18 cellular contexts compared by ENCODE assay signal in genomic region chr5:43245724-43246385, GRCh38. TPM values are rescaled to one million over a fixed set of nuclear protein-coding genes. Genes with fewer than 3 reads are reported as not detected.
A peak's percentile ranks its signal among the peaks of the same experiment; 100 is the strongest.
DNase-seq lines count a peak whose midpoint lies in the region; ATAC-seq and TF ChIP-seq lines count a peak whose summit lies in the region.
"Had no signal": no experiment of that assay in that cellular context is flagged by ENCODE, and none has a peak within 500 bp of the region (broad histone marks: within the 10 kb centered on the region; RNA-seq: fewer than 3 reads in every experiment).

No MANE protein-coding gene starts in this region.

- no peak overlapping the region for H3T11ph ChIP-seq in H9 (ENCODE audit: low read length)

- no peaks in the 10 kb centered on the region for H3K27me3 ChIP-seq in CD8-positive, alpha-beta memory T cell (ENCODE audit: insufficient read depth, low read length, poor library complexity, severe bottlenecking)
- no peaks in the 10 kb centered on the region for H3K27me3 ChIP-seq in H9 (ENCODE audit: insufficient read depth, low read length)
- H3K27me3 ChIP-seq: colonic mucosa had no signal

- H3K9me3 Mint-ChIP-seq in CD8-positive, alpha-beta memory T cell = no peaks in the 10 kb centered on the region
- H3K9me3 Mint-ChIP-seq in H9 = no peaks in the 10 kb centered on the region
- H3K9me3 Mint-ChIP-seq: activated T-helper 1 cell treated with anti-CD3 and anti-CD28 coated beads, Interleukin-12 subunit alpha, Interleukin-12 subunit beta, Interleukin-2, Interleukin-4 antibody, amounts not matched to agents 30 ng/mL and 10 ng/mL and 1 ng/mL, durations not matched to agents 14 hours and 24 hours and 36 hours had no signal

- H4K20me1 ChIP-seq in H9 (ENCODE audit: control insufficient read depth, insufficient read depth, insufficient read length) = no peaks in the 10 kb centered on the region

- no peak overlapping the region for H3K4me2 ChIP-seq in H9 (ENCODE audit: insufficient read depth, insufficient read length, low read length)

- H3K23ac ChIP-seq in H9 (ENCODE audit: insufficient read length, low read depth, low read length) = no peak overlapping the region

- H2AK5ac ChIP-seq in H9 (ENCODE audit: insufficient read length, low read length) = no peak overlapping the region

- H3K4me1 Mint-ChIP-seq in CD8-positive, alpha-beta memory T cell = peaks cover 0 to 13% (median 3%) of the 10 kb centered on the region in 3 donors
- peaks cover 0 to 6% of the 10 kb centered on the region in 2 experiments; a peak in 2 of 4 replicates for H3K4me1 Mint-ChIP-seq in H9
- H3K4me1 Mint-ChIP-seq: naive thymus-derived CD4-positive, alpha-beta T cell had no signal

- H3K4me3 ChIP-seq in CD8-positive, alpha-beta memory T cell (ENCODE audit: low read length) = no peak overlapping the region
- H3K4me3 ChIP-seq: colonic mucosa had no signal

- no peak overlapping the region for H2BK12ac ChIP-seq in H9 (ENCODE audit: insufficient read length, low read depth, low read length)

- no peak overlapping the region for H4K5ac ChIP-seq in H9 (ENCODE audit: insufficient read length, low read depth, low read length)

- DNase-seq in CD8-positive, alpha-beta memory T cell = no peak
- DNase-seq in H9 (no peak), NCI-H524 (lab: John Stamatoyannopoulos, UW) (no peak), occipital lobe (lab: John Stamatoyannopoulos, UW) (no peak), DMS79 (lab: John Stamatoyannopoulos, UW) (no peak), sciatic nerve (ENCODE audit: low spot score) (no peak)
- DNase-seq: amniotic stem cell; Caco-2; colonic mucosa; erythroblast; naive thymus-derived CD4-positive, alpha-beta T cell; NCI-H1694 treated with DMSO at 0.1 percent for 48 hours; stimulated activated CD4-positive, alpha-beta T cell treated with anti-CD3 and anti-CD28 coated beads, Interleukin-1b, Interleukin-23, amount 100 ng/mL, for 48 hours had no signal

- H3K4me3 Mint-ChIP-seq in CD8-positive, alpha-beta memory T cell = peak overlapping the region in 4 of 7 donors; percentile 20 to 78 (median 56)
- H3K4me3 Mint-ChIP-seq in H9 = no peak overlapping the region
- H3K4me3 Mint-ChIP-seq: activated T-helper 1 cell treated with anti-CD3 and anti-CD28 coated beads, Interleukin-12 subunit alpha, Interleukin-12 subunit beta, Interleukin-2, Interleukin-4 antibody, amounts not matched to agents 30 ng/mL and 10 ng/mL and 1 ng/mL, durations not matched to agents 14 hours and 24 hours and 36 hours; naive thymus-derived CD4-positive, alpha-beta T cell had no signal

- no peak overlapping the region for H3K4ac ChIP-seq in H9 (ENCODE audit: low read depth, low read length)

- ATAC-seq in GM19023 (IDR thresholded peaks at IDR 0.05; ENCODE audit: unreplicated experiment) (peak; percentile 82), HG03280 (IDR thresholded peaks at IDR 0.05; ENCODE audit: unreplicated experiment) (peak; percentile 55), sciatic nerve (no peak)
- ATAC-seq: left lobe of liver; naive thymus-derived CD4-positive, alpha-beta T cell had no signal

- H3K27ac Mint-ChIP-seq in CD8-positive, alpha-beta memory T cell = peak overlapping the region in 1 of 8 donors; percentile 80
- no peak overlapping the region for H3K27ac Mint-ChIP-seq in H9
- H3K27ac Mint-ChIP-seq: activated T-helper 1 cell treated with anti-CD3 and anti-CD28 coated beads, Interleukin-12 subunit alpha, Interleukin-12 subunit beta, Interleukin-2, Interleukin-4 antibody, amounts not matched to agents 30 ng/mL and 10 ng/mL and 1 ng/mL, durations not matched to agents 14 hours and 24 hours and 36 hours; naive thymus-derived CD4-positive, alpha-beta T cell had no signal

- no peak overlapping the region for H2BK15ac ChIP-seq in H9 (ENCODE audit: low read depth, low read length)

- no peaks in the 10 kb centered on the region for H3K79me1 ChIP-seq in H9 (ENCODE audit: insufficient read depth, low read depth, low read length, poor library complexity, severe bottlenecking)

- no peak overlapping the region for H2AFZ ChIP-seq in H9 (ENCODE audit: low read length)

- no peak overlapping the region for H4K91ac ChIP-seq in H9 (ENCODE audit: insufficient read length, low read depth, low read length)

- H3K27ac ChIP-seq in CD8-positive, alpha-beta memory T cell (ENCODE audit: low read depth, low read length) = no peak overlapping the region
- H3K27ac ChIP-seq in H9 (ENCODE audit: insufficient read length, low read depth, low read length) = no peak overlapping the region
- H3K27ac ChIP-seq: colonic mucosa, RWPE1 had no signal

- H3K4me1 ChIP-seq in CD8-positive, alpha-beta memory T cell (ENCODE audit: insufficient read depth, low read length) = no peaks in the 10 kb centered on the region
- no peaks in the 10 kb centered on the region for H3K4me1 ChIP-seq in H9 (ENCODE audit: insufficient read depth, low read length)
- H3K4me1 ChIP-seq: Caco-2, colonic mucosa had no signal

- no peak overlapping the region for H2BK5ac ChIP-seq in H9 (ENCODE audit: insufficient read length, low read length)

- no peak overlapping the region for H3K56ac ChIP-seq in H9 (ENCODE audit: insufficient read length, low read depth, low read length)

- POLR2A ChIA-PET in CD8-positive, alpha-beta memory T cell (lab: Charles Lee) = no interaction called here

- H4K8ac ChIP-seq in H9 (replicated peaks; ENCODE audit: insufficient read length, low read depth, low read length) = peak overlapping the region; percentile 58

- peaks cover 0 to 3% (median 2%) of the 10 kb centered on the region in 3 donors for H3K36me3 Mint-ChIP-seq in CD8-positive, alpha-beta memory T cell
- no peaks in the 10 kb centered on the region for H3K36me3 Mint-ChIP-seq in H9 (ENCODE audit: insufficient read depth in 1 of 3, low read depth in 3 of 3)

- no peaks in the 10 kb centered on the region for H3K9me3 ChIP-seq in CD8-positive, alpha-beta memory T cell (ENCODE audit: low read length)
- no peaks in the 10 kb centered on the region for H3K9me3 ChIP-seq in H9 (ENCODE audit: control insufficient read depth, low read depth, low read length)
- H3K9me3 ChIP-seq: Caco-2, colonic mucosa had no signal

- CTCF ChIA-PET in CD8-positive, alpha-beta memory T cell (lab: Charles Lee) = no interaction called here

- peaks cover 21 to 53% of the 10 kb centered on the region in 2 donors for H3K27me3 Mint-ChIP-seq in CD8-positive, alpha-beta memory T cell
- peaks cover 3% of the 10 kb centered on the region; the same call in 1 of the 2 replicates for H3K27me3 Mint-ChIP-seq in H9 (ENCODE audit: low read depth)

- H2BK20ac ChIP-seq in H9 (ENCODE audit: low read depth, low read length, poor library complexity, severe bottlenecking) = no peak overlapping the region

- intact Hi-C loops in sciatic nerve (cut with DNase I) = no loop called here

- H3K79me2 ChIP-seq in H9 (ENCODE audit: insufficient read depth, low read length) = no peaks in the 10 kb centered on the region

- no CpG with 5 or more reads among the region's 19 CpGs for WGBS in H9 (ENCODE audit: extremely low coverage, insufficient read length, low lambda C conversion rate)

- H3K18ac ChIP-seq in H9 (ENCODE audit: insufficient read length, low read depth, low read length) = no peak overlapping the region

- no peaks in the 10 kb centered on the region for H3K36me3 ChIP-seq in CD8-positive, alpha-beta memory T cell (ENCODE audit: insufficient read depth, low read length)
- H3K36me3 ChIP-seq: colonic mucosa had no signal

- TF ChIP-seq CTCF in H9 (conservative IDR thresholded peaks at IDR 0.05) = no peak

- 0 out of 2 replicates have a peak overlapping the region, but pooled peaks have one; percentile 13 for H3K14ac ChIP-seq in H9 (ENCODE audit: insufficient read depth, low read length)

- no peaks in the 10 kb centered on the region for H3K23me2 ChIP-seq in H9 (ENCODE audit: insufficient read length, low read depth, low read length, poor library complexity, severe bottlenecking)

- no peak overlapping the region for H2BK120ac ChIP-seq in H9 (ENCODE audit: low read depth, low read length, poor library complexity, severe bottlenecking)

- H3K9ac ChIP-seq in H9 (ENCODE audit: extremely low read depth, insufficient read length, low read length) = no peak overlapping the region

RNA-seq across cellular contexts. Expression of gene NIM1K, which starts 53.8 kb away (rescaled TPM):
- under 1 TPM; 0.40 to 0.70 TPM for total RNA-seq in CD8-positive, alpha-beta memory T cell
- polyA plus RNA-seq in CD8-positive, alpha-beta memory T cell = 0.20 TPM
- total RNA-seq in H9 (2021) = 0.07 TPM in 1 of 2 replicates, not detected in the other
- 9.0 TPM for total RNA-seq in occipital lobe
- 5.4 TPM for total RNA-seq in sciatic nerve
- total RNA-seq: Caco-2 had no signal

Comparison
In these comparisons a context has a peak if more than half of its experiments do, and no peak if none do; other contexts are left out.
1. H3K4me3 Mint-ChIP-seq: peak in CD8-positive, alpha-beta memory T cell (4 of 7); none in H9 (0 of 2).